Comparison of ENCODE assay signal across 19 cellular contexts in the genomic region with DNA sequence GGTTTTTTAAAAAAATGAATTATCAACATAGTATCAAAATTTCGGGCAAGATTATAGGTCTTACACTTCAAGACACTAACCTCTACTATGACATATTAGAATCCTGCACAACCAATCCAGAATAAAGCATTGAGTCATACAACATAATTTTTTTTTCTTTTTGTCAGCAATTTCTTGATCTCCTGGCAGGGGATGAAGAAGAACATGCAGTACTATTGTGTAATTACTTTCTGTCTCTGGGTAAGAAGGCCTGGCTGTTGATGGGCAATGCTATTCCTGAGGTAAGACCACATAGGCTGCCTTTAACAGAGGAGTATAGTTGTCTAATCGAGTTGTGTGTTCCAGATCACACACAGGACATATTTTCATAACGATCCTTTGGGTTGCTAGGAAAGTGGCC.
DNase-seq lines count a peak whose midpoint lies in the region; ATAC-seq, FAIRE-seq and TF ChIP-seq lines count a peak whose summit lies in the region.
"Had no signal": no experiment of that assay in that cellular context is flagged by ENCODE, and none has a peak within 500 bp of the region (broad histone marks: within the 10 kb centered on the region; RNA-seq: fewer than 3 reads in every experiment).

No MANE protein-coding gene starts in this region.

- BruUV-seq in K562 (replicated peaks; lab: Mats Ljungman, UMichigan), result no TSS peak

- TF ChIP-seq EP300 in K562 (IDR thresholded peaks at IDR 0.05; ENCODE audit: low read length), result no peak

- H3K4me1 ChIP-seq in K562 (replicated peaks in 1 of 2; ENCODE audit: control insufficient read depth in 2 of 2, insufficient read depth in 2 of 2, low read length in 2 of 2), result no peaks in the 10 kb centered on the region
- H3K4me1 ChIP-seq: Caco-2, foreskin keratinocyte had no signal

- H3K27me3 ChIP-seq in K562 (ENCODE audit: control insufficient read depth in 2 of 2, insufficient read depth in 2 of 2, low read length in 2 of 2), result no peaks in the 10 kb centered on the region
- H3K27me3 ChIP-seq: foreskin keratinocyte had no signal

- no peak overlapping the region for H3K27ac ChIP-seq in K562 (ENCODE audit: extremely low read depth, low read depth, low read length)
- H3K27ac ChIP-seq in RWPE1, result no peak overlapping the region
- H3K27ac ChIP-seq: foreskin keratinocyte had no signal

- DNase-seq in LHCN-M2 (ENCODE audit: low read depth) (peak; percentile 56), K562 (ENCODE audit: extremely low read depth in 1 of 4, low spot score in 3 of 4) (no peak), fibroblast of villous mesenchyme (ENCODE audit: low read depth) (peak; percentile 69), stromal cell of bone marrow (ENCODE audit: low read depth) (peak; percentile 17), RWPE1 (ENCODE audit: low spot score) (no peak), foreskin melanocyte (no peak)
- DNase-seq: activated naive CD8-positive, alpha-beta T cell treated with anti-CD3 and anti-CD28 coated beads, Interleukin-2, amount 10 ng/mL, durations not matched to agents 7 days and 5 days; Caco-2; central memory CD4-positive, alpha-beta T cell; EL; foreskin keratinocyte; NCI-H1092 treated with DMSO at 0.1 percent for 48 hours; NCI-H2107; NCI-H524; nucleus accumbens; OCI-M1; stimulated activated naive CD8-positive, alpha-beta T cell treated with anti-CD3 and anti-CD28 coated beads, Interleukin-15, amount 100 ng/mL, for 72 hours had no signal

- H3K36me3 ChIP-seq in K562 (ENCODE audit: control insufficient read depth, insufficient read depth, low read length), result no peaks in the 10 kb centered on the region

- TF ChIP-seq CTCF in K562 (IDR thresholded peaks at IDR 0.05 in 2 of 3, conservative IDR thresholded peaks at IDR 0.05 in 1 of 3; ENCODE audit: insufficient read depth in 2 of 3, low read depth in 1 of 3, low read length in 3 of 3) (no peak), fibroblast of villous mesenchyme (IDR thresholded peaks at IDR 0.05; ENCODE audit: insufficient read depth, low read depth, low read length) (no peak), RWPE1 (conservative IDR thresholded peaks at IDR 0.05; ENCODE audit: low read depth) (no peak)

- no peaks in the 10 kb centered on the region for H3K9me3 ChIP-seq in K562 (replicated peaks; ENCODE audit: control insufficient read depth, insufficient read depth, low read depth, low read length)
- H3K9me3 ChIP-seq: Caco-2 had no signal

- H3K4me3 ChIP-seq in K562 (no peak overlapping the region), fibroblast of villous mesenchyme (ENCODE audit: low read depth, low read length) (no peak overlapping the region)

- ATAC-seq in K562 (no peak), HG03521 (IDR thresholded peaks at IDR 0.05; ENCODE audit: unreplicated experiment) (no peak)
- ATAC-seq: foreskin keratinocyte; stimulated activated naive CD8-positive, alpha-beta T cell treated with anti-CD3 and anti-CD28 coated beads, Interleukin-15, amount 100 ng/mL, for 72 hours had no signal

- no peak overlapping the region for H3K9ac ChIP-seq in K562 (ENCODE audit: insufficient read depth in 1 of 2, low read depth in 2 of 2, low read length in 2 of 2)

- H3K4me2 ChIP-seq in K562 (ENCODE audit: insufficient read depth, low read length), result no peak overlapping the region

- POLR2A ChIA-PET in K562 (lab: Yijun Ruan, JAX), result no interaction called here
- POLR2A ChIA-PET in RWPE1 (lab: Yijun Ruan, JAX; ENCODE audit: low non-redundant PET), result no interaction called here

- no peaks in the 10 kb centered on the region for H3K9me1 ChIP-seq in K562 (ENCODE audit: control insufficient read depth, insufficient read depth, low read length)

- TF ChIP-seq RAD21 in K562 (CRISPR knock-in tag; conservative IDR thresholded peaks at IDR 0.05 in 1 of 2, IDR thresholded peaks at IDR 0.05 in 1 of 2), result no peak

- no peak for FAIRE-seq in K562 (lab: Jason Lieb, UNC)
- FAIRE-seq: H54 had no signal

- in situ Hi-C loops in K562 (cut with MboI), result no loop called here

- no peaks in the 10 kb centered on the region for H4K20me1 ChIP-seq in K562 (replicated peaks; ENCODE audit: control insufficient read depth, insufficient read depth, low read length)

- no peaks in the 10 kb centered on the region for H3K79me2 ChIP-seq in K562 (ENCODE audit: control insufficient read depth, insufficient read depth, low read length)

- H2AFZ ChIP-seq in K562 (ENCODE audit: low read depth, low read length), result no peak overlapping the region

- no peak for TF ChIP-seq POLR2A in K562 (conservative IDR thresholded peaks at IDR 0.05)

- CTCF ChIA-PET in K562 (lab: Yijun Ruan, JAX; ENCODE audit: low intra/inter-chr PET ratio), result no interaction called here
- CTCF ChIA-PET in RWPE1 (lab: Yijun Ruan, JAX), result no interaction called here

- 24% methylated on average over 3 of the region's 3 CpGs for WGBS in K562 (ENCODE audit: insufficient coverage, low coverage, missing lambda C conversion rate)

- intact Hi-C loops in K562 (cut with micrococcal nuclease), result no loop called here

TF ChIP-seq in K562, 482 proteins besides CTCF, POLR2A, EP300 and RAD21:
- TF ChIP-seq, protein P1, sequence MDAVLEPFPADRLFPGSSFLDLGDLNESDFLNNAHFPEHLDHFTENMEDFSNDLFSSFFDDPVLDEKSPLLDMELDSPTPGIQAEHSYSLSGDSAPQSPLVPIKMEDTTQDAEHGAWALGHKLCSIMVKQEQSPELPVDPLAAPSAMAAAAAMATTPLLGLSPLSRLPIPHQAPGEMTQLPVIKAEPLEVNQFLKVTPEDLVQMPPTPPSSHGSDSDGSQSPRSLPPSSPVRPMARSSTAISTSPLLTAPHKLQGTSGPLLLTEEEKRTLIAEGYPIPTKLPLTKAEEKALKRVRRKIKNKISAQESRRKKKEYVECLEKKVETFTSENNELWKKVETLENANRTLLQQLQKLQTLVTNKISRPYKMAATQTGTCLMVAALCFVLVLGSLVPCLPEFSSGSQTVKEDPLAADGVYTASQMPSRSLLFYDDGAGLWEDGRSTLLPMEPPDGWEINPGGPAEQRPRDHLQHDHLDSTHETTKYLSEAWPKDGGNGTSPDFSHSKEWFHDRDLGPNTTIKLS (IDR thresholded peaks at IDR 0.05; ENCODE audit: borderline replicate concordance, low read depth), result no peak
- TF ChIP-seq ZNF316 (IDR thresholded peaks at IDR 0.05), result 0 out of 2 replicates have a peak, but pooled peaks have one; percentile 15

Comparison
In these comparisons a context has a peak if more than half of its experiments do, and no peak if none do; other contexts are left out.
1. DNase-seq: peak in LHCN-M2 (single experiment), fibroblast of villous mesenchyme (single experiment) and stromal cell of bone marrow (single experiment); none in K562 (0 of 4), RWPE1 (single experiment) and foreskin melanocyte (single experiment).